ENCODE assay signal across 7 cellular contexts in the genomic region with DNA sequence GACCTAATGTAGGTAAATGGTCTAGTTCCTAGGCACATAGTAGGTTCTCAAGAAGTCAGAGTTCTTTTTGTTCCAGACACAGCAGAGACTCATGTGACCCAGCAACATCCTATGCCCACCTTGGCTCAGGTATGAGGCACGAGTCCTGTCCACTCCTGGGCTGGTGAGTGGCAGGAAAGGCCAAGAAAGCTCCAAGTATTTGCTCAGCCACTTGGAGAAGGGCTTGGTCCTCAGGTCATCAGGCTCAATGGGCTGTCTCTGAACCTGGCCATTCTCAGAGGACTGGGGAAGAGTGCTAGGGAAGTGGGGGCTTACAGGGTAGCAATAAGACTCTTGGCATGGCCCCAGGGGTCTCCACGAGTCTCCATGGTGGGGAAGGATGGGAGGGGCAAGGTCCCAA.
"Had no signal": no experiment of that assay in that cellular context is flagged by ENCODE, and none has a peak within 500 bp of the region (broad histone marks: within the 10 kb centered on the region; RNA-seq: fewer than 3 reads in every experiment).

No MANE protein-coding gene starts in this region.

- DNase-seq: H9, HCEC 1CT, IMR-90 had no signal

- ATAC-seq: GM23338 had no signal

- H3K4me3 ChIP-seq: GM23338 had no signal

- FAIRE-seq: H1, H54, HTR-8/SVneo had no signal
